In the genomic region with DNA sequence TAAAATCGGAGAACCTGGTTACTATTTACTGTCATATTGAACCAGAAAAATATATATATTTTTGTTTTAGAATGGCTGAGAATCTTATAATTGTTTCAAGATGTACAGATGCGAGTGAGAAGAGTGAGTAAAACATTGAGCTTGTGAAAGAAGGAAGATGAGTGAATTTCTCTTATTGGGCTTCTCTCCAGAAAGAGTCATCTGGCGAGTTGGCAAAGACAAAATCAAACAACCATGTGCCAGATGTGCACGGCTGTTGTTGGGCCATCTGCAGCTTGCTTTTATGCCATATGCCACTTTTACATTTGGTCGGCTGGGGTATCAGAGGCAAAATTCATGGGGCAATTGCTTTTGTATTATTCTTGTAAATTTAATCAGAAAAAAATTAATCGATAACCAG, we compare ENCODE assay signal across 14 cellular contexts.
DNase-seq lines count a peak whose midpoint lies in the region; ATAC-seq and TF ChIP-seq lines count a peak whose summit lies in the region.
"Had no signal": no experiment of that assay in that cellular context is flagged by ENCODE, and none has a peak within 500 bp of the region (broad histone marks: within the 10 kb centered on the region; RNA-seq: fewer than 3 reads in every experiment).

No MANE protein-coding gene starts in this region.

- peak; percentile 90 for DNase-seq in HCEC 1CT
- DNase-seq in NCI-H446 treated with DMSO at 0.1 percent for 48 hours (lab: John Stamatoyannopoulos, UW), result peak; percentile 93
- peak; percentile 8 for DNase-seq in choroid plexus epithelial cell (ENCODE audit: low read depth)
- no peak for DNase-seq in sciatic nerve (ENCODE audit: low spot score)
- DNase-seq in globus pallidus (ENCODE audit: low spot score), result no peak
- no peak for DNase-seq in CD8-positive, alpha-beta T cell
- DNase-seq: activated CD8-positive, alpha-beta T cell treated with anti-CD3 and anti-CD28 coated beads for 36 hours; CD4-positive, alpha-beta T cell; DND-41; left cardiac atrium; sigmoid colon had no signal

- H3K4me3 ChIP-seq in choroid plexus epithelial cell (ENCODE audit: low read depth, low read length), result no peak overlapping the region
- no peak overlapping the region for H3K4me3 ChIP-seq in CD8-positive, alpha-beta T cell (ENCODE audit: low read depth, low read length)
- H3K4me3 ChIP-seq: hepatocyte, mucosa of descending colon, sigmoid colon had no signal

- H3K4me1 Mint-ChIP-seq in CD8-positive, alpha-beta T cell (ENCODE audit: low read depth), result no peaks in the 10 kb centered on the region

- H3K4me3 Mint-ChIP-seq in CD8-positive, alpha-beta T cell, result no peak overlapping the region
- H3K4me3 Mint-ChIP-seq: activated CD8-positive, alpha-beta T cell treated with anti-CD3 and anti-CD28 coated beads for 36 hours; CD4-positive, alpha-beta T cell had no signal

- ATAC-seq in sciatic nerve (peak; percentile 66), GM21717 (IDR thresholded peaks at IDR 0.05; ENCODE audit: unreplicated experiment) (no peak)
- no peak for ATAC-seq in CD8-positive, alpha-beta T cell
- ATAC-seq: activated CD8-positive, alpha-beta T cell treated with anti-CD3 and anti-CD28 coated beads for 36 hours; left cardiac atrium; mucosa of descending colon had no signal

- H3K36me3 Mint-ChIP-seq in CD8-positive, alpha-beta T cell, result no peaks in the 10 kb centered on the region

- no peaks in the 10 kb centered on the region for H3K36me3 ChIP-seq in CD8-positive, alpha-beta T cell (ENCODE audit: insufficient read depth, low read length)
- H3K36me3 ChIP-seq: sigmoid colon had no signal

- H3K9me3 Mint-ChIP-seq in CD8-positive, alpha-beta T cell, result peaks cover 5% of the 10 kb centered on the region

- POLR2A ChIA-PET in CD8-positive, alpha-beta T cell (lab: Charles Lee), result no interaction called here

- H3K27ac ChIP-seq in CD8-positive, alpha-beta T cell (ENCODE audit: low read depth, low read length), result no peak overlapping the region
- H3K27ac ChIP-seq: hepatocyte, sigmoid colon had no signal

- no peaks in the 10 kb centered on the region for H3K9me3 ChIP-seq in CD8-positive, alpha-beta T cell (ENCODE audit: low read length)

- no peaks in the 10 kb centered on the region for H3K27me3 ChIP-seq in CD8-positive, alpha-beta T cell (ENCODE audit: insufficient read depth, low read length)
- H3K27me3 ChIP-seq: hepatocyte, sigmoid colon had no signal

- H3K27ac Mint-ChIP-seq in CD8-positive, alpha-beta T cell, result no peak overlapping the region
- H3K27ac Mint-ChIP-seq: activated CD8-positive, alpha-beta T cell treated with anti-CD3 and anti-CD28 coated beads for 36 hours; CD4-positive, alpha-beta T cell had no signal

- intact Hi-C loops in sciatic nerve (cut with DNase I), result no loop called here
- intact Hi-C loops in CD8-positive, alpha-beta T cell (cut with DNase I, micrococcal nuclease), result no loop called here

- H3K27me3 Mint-ChIP-seq in CD8-positive, alpha-beta T cell (ENCODE audit: low read depth), result no peaks in the 10 kb centered on the region
- H3K27me3 Mint-ChIP-seq: activated CD8-positive, alpha-beta T cell treated with anti-CD3 and anti-CD28 coated beads for 36 hours; CD4-positive, alpha-beta T cell had no signal

- TF ChIP-seq CTCF in choroid plexus epithelial cell (conservative IDR thresholded peaks at IDR 0.05; ENCODE audit: low read depth, low read length), result no peak
- TF ChIP-seq CTCF in CD8-positive, alpha-beta T cell (IDR thresholded peaks at IDR 0.05), result no peak

- no peaks in the 10 kb centered on the region for H3K4me1 ChIP-seq in CD8-positive, alpha-beta T cell (ENCODE audit: insufficient read depth, low read length)
- H3K4me1 ChIP-seq: sigmoid colon had no signal

- CTCF ChIA-PET in CD8-positive, alpha-beta T cell (lab: Charles Lee), result no interaction called here

Comparison
In these comparisons a context has a peak if more than half of its experiments do, and no peak if none do; other contexts are left out.
1. DNase-seq: peak in HCEC 1CT (single experiment), NCI-H446 treated with DMSO at 0.1 percent for 48 hours (single experiment) and choroid plexus epithelial cell (single experiment); none in sciatic nerve (single experiment), globus pallidus (single experiment) and CD8-positive, alpha-beta T cell (0 of 7).